8 cellular contexts compared by ENCODE assay signal in genomic region chr12:22544038-22544979, GRCh38. TPM values are rescaled to one million over a fixed set of nuclear protein-coding genes. Genes with fewer than 3 reads are reported as not detected.
DNase-seq lines count a peak whose midpoint lies in the region; ATAC-seq and TF ChIP-seq lines count a peak whose summit lies in the region.

A gene with protein sequence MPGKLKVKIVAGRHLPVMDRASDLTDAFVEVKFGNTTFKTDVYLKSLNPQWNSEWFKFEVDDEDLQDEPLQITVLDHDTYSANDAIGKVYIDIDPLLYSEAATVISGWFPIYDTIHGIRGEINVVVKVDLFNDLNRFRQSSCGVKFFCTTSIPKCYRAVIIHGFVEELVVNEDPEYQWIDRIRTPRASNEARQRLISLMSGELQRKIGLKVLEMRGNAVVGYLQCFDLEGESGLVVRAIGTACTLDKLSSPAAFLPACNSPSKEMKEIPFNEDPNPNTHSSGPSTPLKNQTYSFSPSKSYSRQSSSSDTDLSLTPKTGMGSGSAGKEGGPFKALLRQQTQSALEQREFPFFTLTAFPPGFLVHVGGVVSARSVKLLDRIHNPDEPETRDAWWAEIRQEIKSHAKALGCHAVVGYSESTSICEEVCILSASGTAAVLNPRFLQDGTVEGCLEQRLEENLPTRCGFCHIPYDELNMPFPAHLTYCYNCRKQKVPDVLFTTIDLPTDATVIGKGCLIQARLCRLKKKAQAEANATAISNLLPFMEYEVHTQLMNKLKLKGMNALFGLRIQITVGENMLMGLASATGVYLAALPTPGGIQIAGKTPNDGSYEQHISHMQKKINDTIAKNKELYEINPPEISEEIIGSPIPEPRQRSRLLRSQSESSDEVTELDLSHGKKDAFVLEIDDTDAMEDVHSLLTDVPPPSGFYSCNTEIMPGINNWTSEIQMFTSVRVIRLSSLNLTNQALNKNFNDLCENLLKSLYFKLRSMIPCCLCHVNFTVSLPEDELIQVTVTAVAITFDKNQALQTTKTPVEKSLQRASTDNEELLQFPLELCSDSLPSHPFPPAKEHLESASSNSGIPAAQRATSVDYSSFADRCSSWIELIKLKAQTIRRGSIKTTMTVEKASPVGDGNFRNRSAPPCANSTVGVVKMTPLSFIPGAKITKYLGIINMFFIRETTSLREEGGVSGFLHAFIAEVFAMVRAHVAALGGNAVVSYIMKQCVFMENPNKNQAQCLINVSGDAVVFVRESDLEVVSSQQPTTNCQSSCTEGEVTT (minus strand): TSS chr12:22544542. CDS start chr12:22544150, 392 bp downstream.

- no peaks in the 10 kb centered on the region; the same call in 1 of the 2 replicates for H3K9me3 ChIP-seq in BLaER1

- H3K9me3 Mint-ChIP-seq in activated CD4-positive, alpha-beta T cell treated with anti-CD3 and anti-CD28 coated beads, Interleukin-2, amount 10 ng/mL, durations not matched to agents 24 days and 14 days = peaks cover 6% of the 10 kb centered on the region

- H3K27me3 Mint-ChIP-seq in activated CD4-positive, alpha-beta T cell treated with anti-CD3 and anti-CD28 coated beads, Interleukin-2, amount 10 ng/mL, durations not matched to agents 24 days and 14 days = peaks cover 16% of the 10 kb centered on the region

- H3K27ac ChIP-seq in BLaER1 = peak within 1 kb of the TSS; percentile 92
- peak within 1 kb of the TSS; percentile 90 to 92 for H3K27ac ChIP-seq in coronary artery

- peak within 1 kb of the TSS; percentile 91 for H3K9ac ChIP-seq in BLaER1

- no peaks in the 10 kb centered on the region for H4K20me1 ChIP-seq in BLaER1

- H3K4me3 Mint-ChIP-seq in activated CD4-positive, alpha-beta T cell treated with anti-CD3 and anti-CD28 coated beads, Interleukin-2, amount 10 ng/mL, durations not matched to agents 24 days and 14 days = peak within 1 kb of the TSS; percentile 92

- H3K4me3 ChIP-seq in BLaER1 = peak within 1 kb of the TSS; percentile 87
- peak within 1 kb of the TSS; percentile 75 for H3K4me3 ChIP-seq in coronary artery

- H3K4me1 ChIP-seq in BLaER1 = peaks cover 34% of the 10 kb centered on the region

- peaks cover 21% of the 10 kb centered on the region for H3K36me3 Mint-ChIP-seq in activated CD4-positive, alpha-beta T cell treated with anti-CD3 and anti-CD28 coated beads, Interleukin-2, amount 10 ng/mL, durations not matched to agents 24 days and 14 days (ENCODE audit: low read depth)

- peaks cover 34% of the 10 kb centered on the region for H3K4me1 Mint-ChIP-seq in activated CD4-positive, alpha-beta T cell treated with anti-CD3 and anti-CD28 coated beads, Interleukin-2, amount 10 ng/mL, durations not matched to agents 24 days and 14 days

- peak; percentile 28 for TF ChIP-seq CTCF in coronary artery (IDR thresholded peaks at IDR 0.05)

- H3K27me3 ChIP-seq in BLaER1 = no peaks in the 10 kb centered on the region

- H3K4me2 ChIP-seq in BLaER1 = peak within 1 kb of the TSS; percentile 97

- DNase-seq in GM19238 (ENCODE audit: insufficient read length, low spot score) (peak; percentile 76), NCI-H510A treated with DMSO at 0.1 percent for 48 hours (lab: John Stamatoyannopoulos, UW) (peak; percentile 97), coronary artery (ENCODE audit: low spot score) (peak; percentile 97), left kidney (ENCODE audit: low read depth, low spot score) (peak; percentile 100)
- peak; percentile 98 for DNase-seq in activated CD4-positive, alpha-beta T cell treated with anti-CD3 and anti-CD28 coated beads, Interleukin-2, amount 10 ng/mL, durations not matched to agents 24 days and 14 days
- DNase-seq in stimulated activated CD4-positive, alpha-beta T cell treated with anti-CD3 and anti-CD28 coated beads, Interleukin-2, amount 100 ng/mL, for 24 hours = peak; percentile 93 to 96

- H3K27ac Mint-ChIP-seq in activated CD4-positive, alpha-beta T cell treated with anti-CD3 and anti-CD28 coated beads, Interleukin-2, amount 10 ng/mL, durations not matched to agents 24 days and 14 days = peak within 1 kb of the TSS; percentile 97

- peaks cover 22% of the 10 kb centered on the region; the same call in 1 of the 2 replicates for H3K36me3 ChIP-seq in BLaER1

- intact Hi-C loops in activated CD4-positive, alpha-beta T cell treated with anti-CD3 and anti-CD28 coated beads, Interleukin-2, amount 10 ng/mL, durations not matched to agents 24 days and 14 days (cut with micrococcal nuclease) = loop anchor here (1.0 to 5.0 kb wide), 4 partner anchors 16 to 1042 kb away; partner anchors contain the start of genes ETNK1, GOLT1B, LDHB and RECQL

- peak; percentile 82 for ATAC-seq in HG03442 (IDR thresholded peaks at IDR 0.05; ENCODE audit: unreplicated experiment)

RNA-seq across cellular contexts. Expression of the gene that starts here (rescaled TPM):
- 31.4 and 35.1 TPM in 2 replicates for total RNA-seq in activated CD4-positive, alpha-beta T cell treated with anti-CD3 and anti-CD28 coated beads, Interleukin-2, amount 10 ng/mL, durations not matched to agents 24 days and 14 days

Comparison
In these comparisons a context has a peak if more than half of its experiments do, and no peak if none do; other contexts are left out.
1. Peak in every context shown above with its lines: DNase-seq, ATAC-seq, H3K4me3 ChIP-seq and H3K27ac ChIP-seq.